In genomic region chr2:214987261-214987660, GRCh38 we compare ENCODE assay signal across 14 cellular contexts.
DNase-seq lines count a peak whose midpoint lies in the region; FAIRE-seq and TF ChIP-seq lines count a peak whose summit lies in the region.
"Had no signal": no experiment of that assay in that cellular context is flagged by ENCODE, and none has a peak within 500 bp of the region (broad histone marks: within the 10 kb centered on the region; RNA-seq: fewer than 3 reads in every experiment).

No MANE protein-coding gene starts in this region.

- peaks cover 3% of the 10 kb centered on the region for H3K27me3 Mint-ChIP-seq in astrocyte (ENCODE audit: low read depth, unreplicated experiment)

- no peaks in the 10 kb centered on the region for H3K9me3 Mint-ChIP-seq in astrocyte (ENCODE audit: unreplicated experiment)

- H2AFZ ChIP-seq in astrocyte (ENCODE audit: low read depth, low read length), result no peak overlapping the region

- H3K9me3 ChIP-seq in astrocyte (ENCODE audit: insufficient read depth, low read depth, low read length), result no peaks in the 10 kb centered on the region
- H3K9me3 ChIP-seq: Caco-2 had no signal

- no peak overlapping the region for H3K27ac ChIP-seq in astrocyte (ENCODE audit: low read depth, low read length)

- no peaks in the 10 kb centered on the region for H3K79me2 ChIP-seq in astrocyte (ENCODE audit: insufficient read depth, low read length)

- H3K4me1 ChIP-seq in astrocyte (ENCODE audit: insufficient read depth, low read length), result no peaks in the 10 kb centered on the region
- H3K4me1 ChIP-seq: Caco-2 had no signal

- no peak overlapping the region for H3K27ac Mint-ChIP-seq in astrocyte (ENCODE audit: unreplicated experiment)

- no peak for TF ChIP-seq CTCF in astrocyte (IDR thresholded peaks at IDR 0.05; ENCODE audit: insufficient read depth, low read depth, low read length)

- FAIRE-seq in astrocyte (lab: Jason Lieb, UNC) (no peak), frontal cortex (lab: Jason Lieb, UNC) (no peak)
- FAIRE-seq: GM12891, GM18507 had no signal

- no peak overlapping the region for H3K9ac ChIP-seq in astrocyte (ENCODE audit: low read length)

- H4K20me1 ChIP-seq in astrocyte (ENCODE audit: insufficient read depth, low read length), result no peaks in the 10 kb centered on the region

- no peak overlapping the region for H3K4me3 ChIP-seq in astrocyte (ENCODE audit: insufficient read depth, low read depth, low read length)

- no peak overlapping the region for H3K4me3 Mint-ChIP-seq in astrocyte (ENCODE audit: unreplicated experiment)

- no peak overlapping the region for H3K4me2 ChIP-seq in astrocyte (ENCODE audit: low read length)

- DNase-seq in NCI-H82 (lab: John Stamatoyannopoulos, UW) (peak; percentile 17), NCI-H82 treated with DMSO at 0.1 percent for 48 hours (lab: John Stamatoyannopoulos, UW; ENCODE audit: unreplicated experiment) (no peak), HCEC 1CT (peak; percentile 3), astrocyte (ENCODE audit: low read depth) (peak; percentile 10), retina (peak; percentile 3), GM19240 (ENCODE audit: insufficient read length, low spot score) (no peak), frontal cortex (ENCODE audit: low spot score in 2 of 2) (no peak), AML-193 (lab: John Stamatoyannopoulos, UW) (no peak)
- DNase-seq: 8988T, Caco-2, DMS53, NCI-H1092 had no signal

- no peaks in the 10 kb centered on the region for H3K36me3 ChIP-seq in astrocyte (ENCODE audit: insufficient read depth, low read length)

- H3K36me3 Mint-ChIP-seq in astrocyte (ENCODE audit: low read depth, unreplicated experiment), result no peaks in the 10 kb centered on the region

- H3K4me1 Mint-ChIP-seq in astrocyte (ENCODE audit: low read depth, unreplicated experiment), result no peaks in the 10 kb centered on the region

- no peaks in the 10 kb centered on the region for H3K27me3 ChIP-seq in astrocyte (ENCODE audit: insufficient read depth, low read length)

Comparison
In these comparisons a context has a peak if more than half of its experiments do, and no peak if none do; other contexts are left out.
1. DNase-seq: peak in NCI-H82 (single experiment), HCEC 1CT (single experiment), astrocyte (single experiment) and retina (single experiment); none in NCI-H82 treated with DMSO at 0.1 percent for 48 hours (single experiment), GM19240 (single experiment), frontal cortex (0 of 2) and AML-193 (0 of 2).